Comparison of ENCODE assay signal across 20 cellular contexts in genomic region chr7:71507665-71508064, GRCh38.
"Had no signal": no experiment of that assay in that cellular context is flagged by ENCODE, and none has a peak within 500 bp of the region (broad histone marks: within the 10 kb centered on the region; RNA-seq: fewer than 3 reads in every experiment).

No MANE protein-coding gene starts in this region.

- H3K27ac Mint-ChIP-seq: activated CD4-positive, alpha-beta memory T cell treated with anti-CD3 and anti-CD28 coated beads for 36 hours; activated naive CD4-positive, alpha-beta T cell treated with anti-CD3 and anti-CD28 coated beads for 36 hours; activated naive CD8-positive, alpha-beta T cell treated with anti-CD3 and anti-CD28 coated beads, Interleukin-2, amount 10 ng/mL, durations not matched to agents 7 days and 5 days; activated T-cell treated with anti-CD3 and anti-CD28 coated beads, Interleukin-2, amount 50 U/mL, for 72 hours; naive thymus-derived CD8-positive, alpha-beta T cell; progenitor cell of endocrine pancreas; type B pancreatic cell had no signal

- H3K27ac ChIP-seq: coronary artery, heart right ventricle, left lung, right atrium auricular region, thoracic aorta, vagina had no signal

- H3K36me3 Mint-ChIP-seq: activated CD4-positive, alpha-beta memory T cell treated with anti-CD3 and anti-CD28 coated beads for 36 hours; activated naive CD8-positive, alpha-beta T cell treated with anti-CD3 and anti-CD28 coated beads, Interleukin-2, amount 10 ng/mL, durations not matched to agents 7 days and 5 days; type B pancreatic cell had no signal

- ATAC-seq: activated T-cell treated with anti-CD3 and anti-CD28 coated beads, Interleukin-2, amount 50 U/mL, for 72 hours; heart right ventricle; left lung; naive thymus-derived CD8-positive, alpha-beta T cell had no signal

- H3K4me1 ChIP-seq: heart right ventricle, left lung, right atrium auricular region, vagina had no signal

- H3K27me3 ChIP-seq: heart right ventricle, left lung, right atrium auricular region, vagina had no signal

- H3K27me3 Mint-ChIP-seq: activated CD4-positive, alpha-beta memory T cell treated with anti-CD3 and anti-CD28 coated beads for 36 hours; activated naive CD8-positive, alpha-beta T cell treated with anti-CD3 and anti-CD28 coated beads, Interleukin-2, amount 10 ng/mL, durations not matched to agents 7 days and 5 days; type B pancreatic cell had no signal

- H3K4me3 Mint-ChIP-seq: activated CD4-positive, alpha-beta memory T cell treated with anti-CD3 and anti-CD28 coated beads for 36 hours; activated naive CD4-positive, alpha-beta T cell treated with anti-CD3 and anti-CD28 coated beads for 36 hours; activated naive CD8-positive, alpha-beta T cell treated with anti-CD3 and anti-CD28 coated beads, Interleukin-2, amount 10 ng/mL, durations not matched to agents 7 days and 5 days; activated T-cell treated with anti-CD3 and anti-CD28 coated beads, Interleukin-2, amount 50 U/mL, for 72 hours; naive thymus-derived CD8-positive, alpha-beta T cell; type B pancreatic cell had no signal

- H3K4me3 ChIP-seq: coronary artery, heart right ventricle, left lung, lung, right atrium auricular region, thoracic aorta, vagina had no signal

- H3K4me1 Mint-ChIP-seq: activated naive CD8-positive, alpha-beta T cell treated with anti-CD3 and anti-CD28 coated beads, Interleukin-2, amount 10 ng/mL, durations not matched to agents 7 days and 5 days had no signal

- DNase-seq: activated CD4-positive, alpha-beta memory T cell treated with anti-CD3 and anti-CD28 coated beads for 36 hours; activated CD4-positive, alpha-beta T cell treated with anti-CD3 and anti-CD28 coated beads for 48 hours; activated effector memory CD4-positive, alpha-beta T cell treated with Interleukin-2 at 50 U/mL for 16 hours; activated naive CD4-positive, alpha-beta T cell treated with anti-CD3 and anti-CD28 coated beads for 36 hours; activated naive CD8-positive, alpha-beta T cell treated with anti-CD3 and anti-CD28 coated beads, Interleukin-2, amount 10 ng/mL, durations not matched to agents 7 days and 5 days; activated T-cell treated with anti-CD3 and anti-CD28 coated beads, Interleukin-2, amount 50 U/mL, for 72 hours; amniotic stem cell; cerebellar nuclear complex; heart right ventricle; left lung; naive thymus-derived CD8-positive, alpha-beta T cell; stimulated activated CD4-positive, alpha-beta T cell treated with anti-CD3 and anti-CD28 coated beads, Interleukin-4, amount 100 ng/mL, for 24 hours; stimulated activated naive CD4-positive, alpha-beta T cell treated with Interleukin-2 at 50 U/mL for 16 hours had no signal

- H3K36me3 ChIP-seq: heart right ventricle, left lung, right atrium auricular region, thoracic aorta, vagina had no signal

- H3K9me3 Mint-ChIP-seq: type B pancreatic cell had no signal

- H3K9me3 ChIP-seq: heart right ventricle, left lung, right atrium auricular region, thoracic aorta, vagina had no signal
